Comparison of ENCODE assay signal across 20 cellular contexts in the genomic region with DNA sequence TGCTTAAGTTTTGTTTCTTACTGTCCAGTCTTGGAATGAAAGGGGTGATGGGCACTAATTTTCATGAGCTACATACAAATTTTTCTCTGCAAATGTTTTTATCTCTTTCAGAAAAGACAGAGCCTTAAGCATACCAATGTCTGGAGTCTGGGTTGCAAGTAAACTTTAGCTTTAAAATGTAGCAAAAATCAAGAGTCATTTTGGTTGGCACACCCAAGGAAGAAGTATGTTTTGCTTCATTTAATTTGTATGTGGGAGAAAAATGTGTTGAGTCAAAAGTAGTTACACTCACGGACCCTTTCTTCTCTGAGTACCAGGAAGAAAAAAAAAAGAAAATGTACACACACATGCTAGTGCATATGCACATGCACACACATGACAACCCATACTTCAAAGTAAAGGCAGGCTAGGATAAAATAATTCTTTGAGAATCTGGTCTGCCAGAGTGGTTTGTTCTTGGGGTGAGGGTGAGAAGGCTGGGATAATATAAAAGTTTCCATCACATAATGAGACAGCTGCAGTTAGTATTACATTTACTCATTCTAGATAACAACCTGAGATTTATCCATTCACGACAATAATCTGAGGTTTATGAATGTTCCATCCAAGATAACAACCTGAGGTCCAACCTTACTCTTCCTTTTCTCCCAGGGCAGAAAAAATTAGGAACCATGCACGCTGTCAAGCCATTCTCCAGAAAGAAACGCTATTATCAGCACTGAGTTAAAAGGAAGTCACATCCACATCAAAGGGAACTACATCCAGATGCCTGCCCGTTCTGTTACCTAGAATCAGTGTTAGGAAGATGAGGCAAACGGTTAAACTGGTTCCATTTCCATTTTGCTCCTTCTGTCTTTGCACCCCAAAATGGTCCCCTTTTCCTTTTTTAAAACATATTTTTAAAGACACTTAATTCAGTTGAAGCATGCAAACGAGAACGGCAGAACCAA. TPM values are rescaled to one million over a fixed set of nuclear protein-coding genes. Genes with fewer than 3 reads are reported as not detected.
DNase-seq lines count a peak whose midpoint lies in the region; ATAC-seq and TF ChIP-seq lines count a peak whose summit lies in the region.
"Had no signal": no experiment of that assay in that cellular context is flagged by ENCODE, and none has a peak within 500 bp of the region (broad histone marks: within the 10 kb centered on the region; RNA-seq: fewer than 3 reads in every experiment).

No MANE protein-coding gene starts in this region.

- POLR2A ChIA-PET in T-cell (lab: Charles Lee) = interaction anchor here (0.6 to 0.7 kb wide), 2 partner anchors 33 to 129 kb away, joined by 3 read pairs; no protein-coding TSS in a partner anchor

- H3K4me2 ChIP-seq in BLaER1 = 0 out of 2 replicates have a peak overlapping the region, but pooled peaks have one; percentile 10
- H3K4me2 ChIP-seq: smooth muscle cell had no signal

- H3K27me3 ChIP-seq in BLaER1 = no peaks in the 10 kb centered on the region
- H3K27me3 ChIP-seq in CD4-positive, CD25-positive, alpha-beta regulatory T cell (ENCODE audit: control insufficient read depth, insufficient read depth, low read length) = no peaks in the 10 kb centered on the region
- H3K27me3 ChIP-seq: cardiac muscle cell, dorsolateral prefrontal cortex, heart right ventricle had no signal

- no peak overlapping the region for H3K4me3 ChIP-seq in BLaER1
- H3K4me3 ChIP-seq in CD4-positive, CD25-positive, alpha-beta regulatory T cell (ENCODE audit: low read depth, low read length) = peak overlapping the region; percentile 63
- H3K4me3 ChIP-seq: cardiac muscle cell, dorsolateral prefrontal cortex, heart right ventricle, mucosa of descending colon, smooth muscle cell had no signal

- H3K9ac ChIP-seq in BLaER1 = no peak overlapping the region

- peaks cover 6% of the 10 kb centered on the region; the same call in 1 of the 2 replicates for H3K4me1 ChIP-seq in BLaER1
- peaks cover 7% of the 10 kb centered on the region for H3K4me1 ChIP-seq in CD4-positive, CD25-positive, alpha-beta regulatory T cell (ENCODE audit: control insufficient read depth, insufficient read depth, low read length, poor library complexity, severe bottlenecking)

- H3K36me3 ChIP-seq in BLaER1 = no peaks in the 10 kb centered on the region
- no peaks in the 10 kb centered on the region for H3K36me3 ChIP-seq in CD4-positive, CD25-positive, alpha-beta regulatory T cell (ENCODE audit: control insufficient read depth, insufficient read depth, low read length)
- H3K36me3 ChIP-seq: cardiac muscle cell, heart right ventricle had no signal

- no peaks in the 10 kb centered on the region for H4K20me1 ChIP-seq in BLaER1

- H3K4me1 Mint-ChIP-seq in CD4-positive, CD25-positive, alpha-beta regulatory T cell = peaks cover 29 to 55% (median 46%) of the 10 kb centered on the region in 4 donors
- H3K4me1 Mint-ChIP-seq in T-cell (peaks cover 46 to 51% (median 50%) of the 10 kb centered on the region in 3 donors), chondrocyte (ENCODE audit: low read depth) (peaks cover 19% of the 10 kb centered on the region)

- H3K4me3 Mint-ChIP-seq in CD4-positive, CD25-positive, alpha-beta regulatory T cell = peak overlapping the region in 2 of 4 donors; percentile 4 to 6
- peak overlapping the region in 2 of 3 donors; percentile 2 to 32 for H3K4me3 Mint-ChIP-seq in T-cell
- H3K4me3 Mint-ChIP-seq in chondrocyte (ENCODE audit: unreplicated experiment) = peak overlapping the region; percentile 39
- H3K4me3 Mint-ChIP-seq: IgD-negative memory B cell, immature natural killer cell had no signal

- peak; percentile 46 to 53 for ATAC-seq in CD4-positive, CD25-positive, alpha-beta regulatory T cell (ENCODE audit: low read depth in 2 of 2)
- ATAC-seq in T-cell (replicated peaks in 1 of 4) (peak in 3 of 4 experiments; percentile 60 to 79 (median 77)), HG02610 (IDR thresholded peaks at IDR 0.05; ENCODE audit: unreplicated experiment) (no peak), HG02938 (IDR thresholded peaks at IDR 0.05; ENCODE audit: unreplicated experiment) (no peak)
- ATAC-seq: heart right ventricle, left ventricle myocardium superior, mucosa of descending colon had no signal

- no peaks in the 10 kb centered on the region for H3K9me3 Mint-ChIP-seq in CD4-positive, CD25-positive, alpha-beta regulatory T cell
- H3K9me3 Mint-ChIP-seq in T-cell = no peaks in the 10 kb centered on the region
- H3K9me3 Mint-ChIP-seq in chondrocyte (ENCODE audit: low read depth) = no peaks in the 10 kb centered on the region
- H3K9me3 Mint-ChIP-seq: IgD-negative memory B cell, immature natural killer cell had no signal

- H3K9me3 ChIP-seq in BLaER1 = no peaks in the 10 kb centered on the region
- H3K9me3 ChIP-seq in CD4-positive, CD25-positive, alpha-beta regulatory T cell (ENCODE audit: control insufficient read depth in 2 of 2, low read length in 2 of 2) = no peaks in the 10 kb centered on the region
- H3K9me3 ChIP-seq: heart right ventricle, mucosa of descending colon had no signal

- no peaks in the 10 kb centered on the region for H3K27me3 Mint-ChIP-seq in CD4-positive, CD25-positive, alpha-beta regulatory T cell
- H3K27me3 Mint-ChIP-seq in T-cell = no peaks in the 10 kb centered on the region
- no peaks in the 10 kb centered on the region for H3K27me3 Mint-ChIP-seq in chondrocyte (ENCODE audit: low read depth)
- H3K27me3 Mint-ChIP-seq: IgD-negative memory B cell had no signal

- peak in 2 of 3 donors; percentile 12 to 31 for DNase-seq in CD4-positive, CD25-positive, alpha-beta regulatory T cell
- DNase-seq in T-cell = peak in 4 of 34 experiments; percentile 1 to 9 (median 7)
- no peak for DNase-seq in chondrocyte (ENCODE audit: low spot score)
- no peak for DNase-seq in pons (ENCODE audit: low spot score)
- no peak for DNase-seq in SW 1271 (lab: John Stamatoyannopoulos, UW)
- DNase-seq: Calu3; dorsolateral prefrontal cortex; heart right ventricle; immature natural killer cell; left ventricle myocardium superior; mucosa of descending colon; NCI-H2171 treated with DMSO at 0.1 percent for 48 hours; NCI-H526 treated with DMSO at 0.1 percent for 48 hours; stimulated activated CD4-positive, alpha-beta T cell treated with anti-CD3 and anti-CD28 coated beads, Interleukin-4, amount 100 ng/mL, for 24 hours had no signal

- TF ChIP-seq CTCF in chondrocyte (IDR thresholded peaks at IDR 0.05) = no peak

- CTCF ChIA-PET in T-cell (lab: Charles Lee) = no interaction called here

- H3K27ac ChIP-seq in BLaER1 = no peak overlapping the region
- no peak overlapping the region for H3K27ac ChIP-seq in CD4-positive, CD25-positive, alpha-beta regulatory T cell (ENCODE audit: insufficient read depth, low read length, poor library complexity, severe bottlenecking)
- H3K27ac ChIP-seq: cardiac muscle cell, dorsolateral prefrontal cortex, heart right ventricle had no signal

- H3K27ac Mint-ChIP-seq in CD4-positive, CD25-positive, alpha-beta regulatory T cell = no peak overlapping the region
- H3K27ac Mint-ChIP-seq in T-cell (no peak overlapping the region), chondrocyte (ENCODE audit: unreplicated experiment) (peak overlapping the region; percentile 67)
- H3K27ac Mint-ChIP-seq: IgD-negative memory B cell, immature natural killer cell had no signal

- H3K36me3 Mint-ChIP-seq in CD4-positive, CD25-positive, alpha-beta regulatory T cell = peaks cover 4% of the 10 kb centered on the region
- H3K36me3 Mint-ChIP-seq in T-cell = no peaks in the 10 kb centered on the region
- H3K36me3 Mint-ChIP-seq in chondrocyte (ENCODE audit: low read depth) = no peaks in the 10 kb centered on the region
- H3K36me3 Mint-ChIP-seq: IgD-negative memory B cell, immature natural killer cell had no signal

RNA-seq across cellular contexts. Expression of gene DPYD, which starts 9.3 kb away (rescaled TPM):
- total RNA-seq in CD4-positive, CD25-positive, alpha-beta regulatory T cell = 87.3 TPM
- 10 to 100 TPM; 47.6 to 58.3 (median 53.2) TPM for polyA plus RNA-seq in CD4-positive, CD25-positive, alpha-beta regulatory T cell
- total RNA-seq in T-cell (10 to 100 TPM; 39.1 to 74.1 (median 47.8) TPM), chondrocyte (5.3 to 46.3 TPM (median 6.8 TPM) in 3 replicates)

Comparison
In these comparisons a context has a peak if more than half of its experiments do, and no peak if none do; other contexts are left out.
1. ATAC-seq: peak in CD4-positive, CD25-positive, alpha-beta regulatory T cell (2 of 2) and T-cell (3 of 4); none in HG02610 (single experiment) and HG02938 (single experiment).
2. DNase-seq: peak in CD4-positive, CD25-positive, alpha-beta regulatory T cell (2 of 3); none in chondrocyte (single experiment), pons (single experiment) and SW 1271 (0 of 2).